1 cellular context compared by ENCODE assay signal in the genomic region with DNA sequence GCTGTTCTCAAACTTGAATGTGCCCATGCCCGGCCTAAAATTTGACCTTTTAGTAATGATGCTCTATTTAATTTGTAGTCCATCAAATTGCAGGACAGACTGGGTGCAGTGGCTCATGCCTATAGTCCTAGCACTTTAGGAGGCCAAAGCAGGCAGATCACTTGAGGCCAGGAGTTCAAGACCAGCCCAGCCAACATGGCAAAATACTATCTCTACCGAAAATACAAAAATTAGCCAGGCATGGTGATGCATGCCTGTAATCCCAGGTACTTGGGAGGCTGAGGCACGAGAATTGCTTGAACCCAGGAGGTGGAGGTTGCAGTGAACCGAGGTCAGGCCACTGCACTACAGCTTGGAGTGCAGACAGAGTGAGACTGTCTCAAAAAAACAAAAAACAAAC.
A peak's percentile ranks its signal among the peaks of the same experiment; 100 is the strongest.
TF ChIP-seq lines count a peak whose summit lies in the region.
"Not testable (repeated sequence)": the region's sequence is repeated elsewhere in the genome, so short reads cannot be mapped to it uniquely, and the experiment has no call there.

No MANE protein-coding gene starts in this region.

TF ChIP-seq in K562, 482 proteins besides CTCF, POLR2A, EP300 and RAD21 (continued from another document):
- not testable (repeated sequence) for TF ChIP-seq JUN (IDR thresholded peaks at IDR 0.05; ENCODE audit: borderline replicate concordance, low read depth, low read length)
- TF ChIP-seq JUN (CRISPR knock-in tag; IDR thresholded peaks at IDR 0.05; ENCODE audit: borderline replicate concordance) (0 out of 2 replicates have a peak, but pooled peaks have one; percentile 33), ZBTB1 (CRISPR knock-in tag; IDR thresholded peaks at IDR 0.05; ENCODE audit: borderline replicate concordance, low read depth) (peak; percentile 53; the same call in 1 of the 2 replicates)
